In the genomic region with DNA sequence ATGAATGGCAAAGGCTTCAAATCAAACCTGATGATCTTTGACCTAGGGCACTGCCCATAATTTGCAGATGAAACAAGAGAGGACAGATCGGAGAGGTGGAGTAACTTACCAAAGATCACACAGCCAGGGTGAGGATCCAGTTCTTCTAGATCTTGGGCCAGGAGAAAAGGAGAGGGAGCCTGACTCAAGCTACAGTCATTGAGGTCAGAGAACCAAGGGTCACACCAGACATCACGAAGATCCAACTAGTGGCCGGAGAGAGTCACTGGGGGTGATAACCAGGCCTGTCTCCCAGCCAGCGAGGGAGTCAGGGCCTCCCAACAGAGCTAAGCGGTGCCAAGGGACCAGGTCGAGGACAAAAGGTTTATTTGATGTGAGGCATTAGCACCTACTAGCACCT, we compare ENCODE assay signal across 1 cellular context.
TF ChIP-seq lines count a peak whose summit lies in the region.

No MANE protein-coding gene starts in this region.

TF ChIP-seq in GM23338, 12 proteins besides CTCF, POLR2A, EP300 and RAD21 (continued from another document):
- TF ChIP-seq, protein P1, sequence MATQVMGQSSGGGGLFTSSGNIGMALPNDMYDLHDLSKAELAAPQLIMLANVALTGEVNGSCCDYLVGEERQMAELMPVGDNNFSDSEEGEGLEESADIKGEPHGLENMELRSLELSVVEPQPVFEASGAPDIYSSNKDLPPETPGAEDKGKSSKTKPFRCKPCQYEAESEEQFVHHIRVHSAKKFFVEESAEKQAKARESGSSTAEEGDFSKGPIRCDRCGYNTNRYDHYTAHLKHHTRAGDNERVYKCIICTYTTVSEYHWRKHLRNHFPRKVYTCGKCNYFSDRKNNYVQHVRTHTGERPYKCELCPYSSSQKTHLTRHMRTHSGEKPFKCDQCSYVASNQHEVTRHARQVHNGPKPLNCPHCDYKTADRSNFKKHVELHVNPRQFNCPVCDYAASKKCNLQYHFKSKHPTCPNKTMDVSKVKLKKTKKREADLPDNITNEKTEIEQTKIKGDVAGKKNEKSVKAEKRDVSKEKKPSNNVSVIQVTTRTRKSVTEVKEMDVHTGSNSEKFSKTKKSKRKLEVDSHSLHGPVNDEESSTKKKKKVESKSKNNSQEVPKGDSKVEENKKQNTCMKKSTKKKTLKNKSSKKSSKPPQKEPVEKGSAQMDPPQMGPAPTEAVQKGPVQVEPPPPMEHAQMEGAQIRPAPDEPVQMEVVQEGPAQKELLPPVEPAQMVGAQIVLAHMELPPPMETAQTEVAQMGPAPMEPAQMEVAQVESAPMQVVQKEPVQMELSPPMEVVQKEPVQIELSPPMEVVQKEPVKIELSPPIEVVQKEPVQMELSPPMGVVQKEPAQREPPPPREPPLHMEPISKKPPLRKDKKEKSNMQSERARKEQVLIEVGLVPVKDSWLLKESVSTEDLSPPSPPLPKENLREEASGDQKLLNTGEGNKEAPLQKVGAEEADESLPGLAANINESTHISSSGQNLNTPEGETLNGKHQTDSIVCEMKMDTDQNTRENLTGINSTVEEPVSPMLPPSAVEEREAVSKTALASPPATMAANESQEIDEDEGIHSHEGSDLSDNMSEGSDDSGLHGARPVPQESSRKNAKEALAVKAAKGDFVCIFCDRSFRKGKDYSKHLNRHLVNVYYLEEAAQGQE (IDR thresholded peaks at IDR 0.05; ENCODE audit: unreplicated experiment), result no peak
- TF ChIP-seq, protein P2, sequence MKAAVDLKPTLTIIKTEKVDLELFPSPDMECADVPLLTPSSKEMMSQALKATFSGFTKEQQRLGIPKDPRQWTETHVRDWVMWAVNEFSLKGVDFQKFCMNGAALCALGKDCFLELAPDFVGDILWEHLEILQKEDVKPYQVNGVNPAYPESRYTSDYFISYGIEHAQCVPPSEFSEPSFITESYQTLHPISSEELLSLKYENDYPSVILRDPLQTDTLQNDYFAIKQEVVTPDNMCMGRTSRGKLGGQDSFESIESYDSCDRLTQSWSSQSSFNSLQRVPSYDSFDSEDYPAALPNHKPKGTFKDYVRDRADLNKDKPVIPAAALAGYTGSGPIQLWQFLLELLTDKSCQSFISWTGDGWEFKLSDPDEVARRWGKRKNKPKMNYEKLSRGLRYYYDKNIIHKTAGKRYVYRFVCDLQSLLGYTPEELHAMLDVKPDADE (IDR thresholded peaks at IDR 0.05), result no peak
- no peak for TF ChIP-seq ZNF114 (CRISPR knock-in tag; IDR thresholded peaks at IDR 0.05)
